ENCODE assay signal across 8 cellular contexts in the genomic region with DNA sequence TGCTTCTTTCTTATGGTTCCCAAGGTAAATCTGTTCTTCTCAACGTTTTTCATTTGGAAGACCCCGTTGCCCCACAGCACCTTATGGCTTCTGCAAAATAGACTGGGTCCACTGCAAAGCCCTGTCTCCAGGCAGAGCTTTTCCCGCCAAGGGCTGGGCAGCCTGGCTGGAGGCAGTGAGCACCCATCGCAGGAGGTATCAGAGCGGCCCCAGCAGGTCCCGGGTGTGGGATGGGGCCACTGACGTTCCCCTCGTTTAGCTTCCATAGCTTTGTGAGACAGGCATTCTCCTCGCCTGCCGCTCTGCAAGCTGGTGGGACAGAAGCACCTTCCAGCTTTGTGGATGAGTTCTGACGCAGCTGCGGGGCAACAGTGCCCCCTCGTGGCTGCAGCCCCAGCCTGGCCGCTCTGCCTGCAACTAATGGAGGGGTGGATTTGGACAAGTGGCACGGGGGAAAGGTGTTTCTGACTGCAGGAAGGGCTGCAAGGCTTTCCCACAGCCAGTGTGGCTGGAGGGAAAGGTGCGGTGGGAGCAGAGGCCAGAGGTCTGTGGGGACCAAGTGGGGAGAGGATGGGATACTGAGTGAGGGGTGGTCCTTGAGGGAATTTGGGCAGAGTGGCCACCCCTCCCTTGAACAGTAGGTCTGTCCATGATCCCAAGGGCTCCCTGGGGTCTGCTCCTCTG.
DNase-seq lines count a peak whose midpoint lies in the region; ATAC-seq and TF ChIP-seq lines count a peak whose summit lies in the region.

No MANE protein-coding gene starts in this region.

- peak; percentile 99 for TF ChIP-seq CTCF in retinal pigment epithelial cell (conservative IDR thresholded peaks at IDR 0.05; ENCODE audit: low read depth, low read length)

- no peak overlapping the region for H3K4me3 ChIP-seq in retinal pigment epithelial cell (ENCODE audit: low read length)

- intact Hi-C loops in left ventricle myocardium superior (cut with micrococcal nuclease), result loop anchor here (2.0 kb wide), 1 partner anchor 151 kb away; no protein-coding TSS in a partner anchor

- peak; percentile 66 for ATAC-seq in GM18868 (IDR thresholded peaks at IDR 0.05; ENCODE audit: unreplicated experiment)
- peak; percentile 87 for ATAC-seq in left ventricle myocardium superior
- no peak for ATAC-seq in HG02870 (IDR thresholded peaks at IDR 0.05; ENCODE audit: unreplicated experiment)

- DNase-seq in AG20443 (ENCODE audit: low spot score), result peak; percentile 94
- DNase-seq in M059J (ENCODE audit: low read depth), result peak; percentile 73
- DNase-seq in T follicular helper cell (ENCODE audit: low read depth), result peak; percentile 64
- peak; percentile 63 for DNase-seq in amniotic epithelial cell (ENCODE audit: low read depth)
- peak; percentile 92 for DNase-seq in left ventricle myocardium superior
- DNase-seq in retinal pigment epithelial cell (ENCODE audit: low read depth), result peak; percentile 27

Comparison
In these comparisons a context has a peak if more than half of its experiments do, and no peak if none do; other contexts are left out.
1. DNase-seq: peak in every context shown above with its lines; median percentile 94 in AG20443; 92 in left ventricle myocardium superior; 73 in M059J; 64 in T follicular helper cell; 63 in amniotic epithelial cell; 27 in retinal pigment epithelial cell.